ENCODE assay signal across 8 cellular contexts in genomic region chr12:6965026-6965661, GRCh38. TPM values are rescaled to one million over a fixed set of nuclear protein-coding genes. Genes with fewer than 3 reads are reported as not detected.
DNase-seq lines count a peak whose midpoint lies in the region; ATAC-seq and TF ChIP-seq lines count a peak whose summit lies in the region.

No MANE protein-coding gene starts in this region.

- H3K36me3 ChIP-seq in right lobe of liver = peaks cover 6 to 38% (median 25%) of the 10 kb centered on the region in 4 donors

- WGBS in right lobe of liver (ENCODE audit: insufficient coverage, low coverage, low lambda C conversion rate, missing lambda C conversion rate) = 17% methylated on average over 12 of the region's 12 CpGs

- TF ChIP-seq POLR2A in right lobe of liver (IDR thresholded peaks at IDR 0.05) = no peak

- H3K27ac ChIP-seq in coronary artery (peak overlapping the region; percentile 64 to 71), right lobe of liver (peak overlapping the region; percentile 11 to 44 (median 41))

- ATAC-seq in HG03135 (IDR thresholded peaks at IDR 0.05; ENCODE audit: unreplicated experiment) = peak; percentile 38
- ATAC-seq in right lobe of liver = peak; percentile 63 to 88 (median 76)
- ATAC-seq in HG02588 (IDR thresholded peaks at IDR 0.05; ENCODE audit: unreplicated experiment) = no peak

- no peaks in the 10 kb centered on the region for H3K27me3 ChIP-seq in right lobe of liver

- TF ChIP-seq CTCF in coronary artery (IDR thresholded peaks at IDR 0.05) (peak; percentile 79), right lobe of liver (IDR thresholded peaks at IDR 0.05) (peak; percentile 91 to 95 (median 94))

- peaks cover 2 to 23% (median 12%) of the 10 kb centered on the region in 4 donors for H3K4me1 ChIP-seq in right lobe of liver

- intact Hi-C loops in right lobe of liver (cut with DNase I) = no loop called here

- H3K9me3 ChIP-seq in right lobe of liver = no peaks in the 10 kb centered on the region

- DNase-seq in GDM1 (lab: John Stamatoyannopoulos, UW) (peak; percentile 80), NCI-H446 treated with DMSO at 0.1 percent for 48 hours (lab: John Stamatoyannopoulos, UW) (peak; percentile 43), coronary artery (ENCODE audit: low spot score) (peak; percentile 86), right lobe of liver (peak; percentile 87 to 91 (median 88))
- peak; percentile 90 to 91 for DNase-seq in activated CD4-positive, alpha-beta T cell treated with anti-CD3 and anti-CD28 coated beads for 4 hours
- DNase-seq in stimulated activated CD4-positive, alpha-beta T cell treated with anti-CD3 and anti-CD28 coated beads, Interleukin-4, amount 100 ng/mL, for 4 hours = peak; percentile 86 to 88

- no peak overlapping the region for H3K4me3 ChIP-seq in coronary artery
- no peak overlapping the region for H3K4me3 ChIP-seq in right lobe of liver

RNA-seq across cellular contexts. Expression of gene PHB2, which starts 5.3 kb away (rescaled TPM):
- total RNA-seq in right lobe of liver = 100 to 1,000 TPM in 4 of 6 experiments, 10 to 100 TPM in 2; 95.5 to 215 (median 122) TPM

RNA-seq across cellular contexts. Expression of gene EMG1, which starts 5.6 kb away (rescaled TPM):
- 10 to 100 TPM; 13.2 to 28.1 (median 18.9) TPM for total RNA-seq in right lobe of liver

RNA-seq across cellular contexts. Expression of gene PTPN6, which starts 14.0 kb away (rescaled TPM):
- 10 to 100 TPM; 12.1 to 30.6 (median 19.4) TPM for total RNA-seq in right lobe of liver

RNA-seq across cellular contexts. Expression of gene C12orf57, which starts 21.3 kb away (rescaled TPM):
- 100 to 1,000 TPM in 2 of 6 experiments, 10 to 100 TPM in 4; 47.6 to 189 (median 70.5) TPM for total RNA-seq in right lobe of liver

RNA-seq across cellular contexts. Expression of gene RNU7-1, which starts 21.5 kb away (rescaled TPM):
- not detected for total RNA-seq in right lobe of liver
